22 cellular contexts compared by ENCODE assay signal in the genomic region with DNA sequence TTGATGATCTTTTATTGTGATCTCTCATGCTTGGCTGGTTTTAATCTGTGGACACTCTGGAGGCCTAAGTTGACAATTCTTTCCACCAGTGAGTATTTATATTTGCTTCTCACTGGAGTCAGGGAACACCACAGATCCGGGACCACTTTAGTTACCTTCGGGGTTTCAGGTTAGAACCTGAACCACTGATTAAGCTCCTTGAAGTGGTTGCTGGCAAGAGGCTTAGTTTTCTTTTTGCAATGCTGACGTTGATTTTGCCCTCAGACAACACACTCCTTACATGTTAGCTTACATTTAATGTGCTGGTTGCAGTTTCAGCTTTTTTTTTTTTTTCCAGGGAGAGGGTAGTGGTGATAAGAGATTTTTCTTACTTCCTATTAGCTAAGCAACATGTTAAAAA.
"Had no signal": no experiment of that assay in that cellular context is flagged by ENCODE, and none has a peak within 500 bp of the region (broad histone marks: within the 10 kb centered on the region; RNA-seq: fewer than 3 reads in every experiment).

No MANE protein-coding gene starts in this region.

- H3K4me1 Mint-ChIP-seq: activated naive CD4-positive, alpha-beta T cell treated with anti-CD3 and anti-CD28 coated beads, Interleukin-2, amount 10 ng/mL, durations not matched to agents 7 days and 5 days; brain had no signal

- H3K4me3 ChIP-seq: SJCRH30, SK-N-MC had no signal

- H3K36me3 ChIP-seq: SJCRH30 had no signal

- H3K27ac Mint-ChIP-seq: activated CD4-positive, alpha-beta memory T cell treated with anti-CD3 and anti-CD28 coated beads for 36 hours; activated naive CD4-positive, alpha-beta T cell treated with anti-CD3 and anti-CD28 coated beads, Interleukin-2, amount 10 ng/mL, durations not matched to agents 7 days and 5 days; activated naive CD8-positive, alpha-beta T cell; activated naive CD8-positive, alpha-beta T cell treated with anti-CD3 and anti-CD28 coated beads, Interleukin-2, amount 50 U/mL, for 24 hours; brain had no signal

- H3K36me3 Mint-ChIP-seq: activated CD4-positive, alpha-beta memory T cell treated with anti-CD3 and anti-CD28 coated beads for 36 hours; activated naive CD4-positive, alpha-beta T cell treated with anti-CD3 and anti-CD28 coated beads, Interleukin-2, amount 10 ng/mL, durations not matched to agents 7 days and 5 days; brain had no signal

- H3K4me3 Mint-ChIP-seq: activated CD4-positive, alpha-beta memory T cell treated with anti-CD3 and anti-CD28 coated beads for 36 hours; activated naive CD4-positive, alpha-beta T cell treated with anti-CD3 and anti-CD28 coated beads, Interleukin-2, amount 10 ng/mL, durations not matched to agents 7 days and 5 days; activated naive CD8-positive, alpha-beta T cell; activated naive CD8-positive, alpha-beta T cell treated with anti-CD3 and anti-CD28 coated beads, Interleukin-2, amount 50 U/mL, for 24 hours; brain had no signal

- ATAC-seq: activated naive CD8-positive, alpha-beta T cell treated with anti-CD3 and anti-CD28 coated beads, Interleukin-2, amount 50 U/mL, for 24 hours had no signal

- H3K9me3 ChIP-seq: SJCRH30 had no signal

- H3K9me3 Mint-ChIP-seq: activated CD4-positive, alpha-beta memory T cell treated with anti-CD3 and anti-CD28 coated beads for 36 hours; activated naive CD4-positive, alpha-beta T cell treated with anti-CD3 and anti-CD28 coated beads, Interleukin-2, amount 10 ng/mL, durations not matched to agents 7 days and 5 days; activated naive CD8-positive, alpha-beta T cell treated with anti-CD3 and anti-CD28 coated beads, Interleukin-2, amount 50 U/mL, for 24 hours had no signal

- H3K4me1 ChIP-seq: SJCRH30 had no signal

- DNase-seq: activated CD4-positive, alpha-beta memory T cell treated with anti-CD3 and anti-CD28 coated beads for 36 hours; activated CD4-positive, alpha-beta T cell treated with anti-CD3 and anti-CD28 coated beads, Interleukin-2, amount 50 U/mL, for 1 hour; activated CD8-positive, alpha-beta memory T cell treated with anti-CD3 and anti-CD28 coated beads, Interleukin-2, amount 50 U/mL, for 4 hours; activated effector memory CD4-positive, alpha-beta T cell treated with Interleukin-2 at 50 U/mL for 16 hours; activated naive CD4-positive, alpha-beta T cell treated with anti-CD3 and anti-CD28 coated beads, Interleukin-2, amount 10 ng/mL, durations not matched to agents 7 days and 5 days; activated naive CD8-positive, alpha-beta T cell treated with anti-CD3 and anti-CD28 coated beads, Interleukin-2, amount 50 U/mL, for 24 hours; activated T-cell treated with anti-CD3 and anti-CD28 coated beads for 4 hours; activated T-cell treated with anti-CD3 and anti-CD28 coated beads, Interleukin-2, amount 50 U/mL, for 48 hours; anterior cingulate cortex; central memory CD4-positive, alpha-beta T cell; NCI-H1105; NCI-H1417 treated with DMSO at 0.1 percent for 48 hours; NCI-H1694; NCI-H1930; NCI-H345; NCI-H524 treated with DMSO at 0.1 percent for 48 hours; SHP77; SJCRH30; T1000 had no signal

- H3K27me3 ChIP-seq: SJCRH30 had no signal

- H3K27ac ChIP-seq: SJCRH30, SK-N-MC had no signal
